22 cellular contexts compared by ENCODE assay signal in the genomic region with DNA sequence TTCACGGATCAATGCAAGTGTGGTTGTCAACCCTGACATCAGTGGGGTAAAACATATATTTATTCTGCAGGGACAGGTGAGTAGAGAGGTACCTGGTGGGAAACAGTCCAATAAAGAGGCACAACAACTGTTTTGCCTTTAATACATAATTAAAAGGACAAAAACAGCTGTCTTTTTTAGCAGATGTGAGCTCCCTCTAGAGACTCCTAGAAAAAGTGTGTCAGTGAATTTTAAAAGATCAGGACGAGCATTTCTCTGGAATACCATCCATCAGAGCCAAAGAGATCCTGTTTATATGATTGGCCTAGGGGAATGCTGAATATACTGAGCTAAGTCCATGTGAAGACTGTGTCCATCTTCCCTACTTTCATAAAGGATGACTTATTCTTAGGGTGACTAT. TPM values are rescaled to one million over a fixed set of nuclear protein-coding genes. Genes with fewer than 3 reads are reported as not detected.
DNase-seq lines count a peak whose midpoint lies in the region; ATAC-seq and TF ChIP-seq lines count a peak whose summit lies in the region.
"Had no signal": no experiment of that assay in that cellular context is flagged by ENCODE, and none has a peak within 500 bp of the region (broad histone marks: within the 10 kb centered on the region; RNA-seq: fewer than 3 reads in every experiment).

No MANE protein-coding gene starts in this region.

- no peak overlapping the region for H3K27ac ChIP-seq in H9 (ENCODE audit: insufficient read length, low read depth, low read length)
- H3K27ac ChIP-seq in Panc1 (ENCODE audit: low read length): no peak overlapping the region
- no peak overlapping the region for H3K27ac ChIP-seq in fibroblast of lung (ENCODE audit: insufficient read depth, low read length)
- H3K27ac ChIP-seq: PC-9 had no signal

- H2BK5ac ChIP-seq in H9 (ENCODE audit: insufficient read length, low read length): no peak overlapping the region

- no peak overlapping the region for H3T11ph ChIP-seq in H9 (ENCODE audit: low read length)

- H3K23me2 ChIP-seq in H9 (ENCODE audit: insufficient read length, low read depth, low read length, poor library complexity, severe bottlenecking): no peaks in the 10 kb centered on the region

- no peak overlapping the region for H3K27ac Mint-ChIP-seq in H9
- H3K27ac Mint-ChIP-seq: B cell; CD4-positive, alpha-beta T cell; IgD-negative memory B cell had no signal

- no peak overlapping the region for H3K14ac ChIP-seq in H9 (ENCODE audit: insufficient read depth, low read length)

- H3K4me3 Mint-ChIP-seq in H9: no peak overlapping the region
- H3K4me3 Mint-ChIP-seq: B cell; CD4-positive, alpha-beta T cell; IgD-negative memory B cell had no signal

- H4K20me1 ChIP-seq in H9 (ENCODE audit: control insufficient read depth, insufficient read depth, insufficient read length) (no peaks in the 10 kb centered on the region), fibroblast of lung (ENCODE audit: control insufficient read depth, extremely low read depth, insufficient read depth, low read length) (no peaks in the 10 kb centered on the region)

- H3K9ac ChIP-seq in H9 (ENCODE audit: extremely low read depth, insufficient read length, low read length) (no peak overlapping the region), fibroblast of lung (ENCODE audit: insufficient read depth, low read length) (no peak overlapping the region)

- H3K27me3 Mint-ChIP-seq in H9 (ENCODE audit: low read depth): no peaks in the 10 kb centered on the region
- H3K27me3 Mint-ChIP-seq: B cell, IgD-negative memory B cell had no signal

- H3K9me3 ChIP-seq in H9 (ENCODE audit: control insufficient read depth, low read depth, low read length): no peaks in the 10 kb centered on the region
- no peaks in the 10 kb centered on the region for H3K9me3 ChIP-seq in Panc1 (ENCODE audit: control insufficient read depth, insufficient read depth, low read depth, low read length)
- H3K9me3 ChIP-seq in fibroblast of lung (ENCODE audit: control insufficient read depth, insufficient read depth, low read depth, low read length): no peaks in the 10 kb centered on the region
- H3K9me3 ChIP-seq: Caco-2 had no signal

- POLR2A ChIA-PET in Panc1 (lab: Charles Lee): no interaction called here

- no peak overlapping the region for H3K56ac ChIP-seq in H9 (ENCODE audit: insufficient read length, low read depth, low read length)

- no peak overlapping the region for H2BK15ac ChIP-seq in H9 (ENCODE audit: low read depth, low read length)

- H2BK12ac ChIP-seq in H9 (ENCODE audit: insufficient read length, low read depth, low read length): no peak overlapping the region

- H2BK20ac ChIP-seq in H9 (ENCODE audit: low read depth, low read length, poor library complexity, severe bottlenecking): no peak overlapping the region

- no peak overlapping the region for H2AFZ ChIP-seq in H9 (ENCODE audit: low read length)
- H2AFZ ChIP-seq in fibroblast of lung (ENCODE audit: low read length): peak overlapping the region; percentile 45
- H2AFZ ChIP-seq: PC-9 had no signal

- H2AK5ac ChIP-seq in H9 (ENCODE audit: insufficient read length, low read length): no peak overlapping the region

- no peaks in the 10 kb centered on the region for H3K79me2 ChIP-seq in H9 (ENCODE audit: insufficient read depth, low read length)
- no peaks in the 10 kb centered on the region for H3K79me2 ChIP-seq in fibroblast of lung (ENCODE audit: control insufficient read depth, insufficient read depth, low read length)

- no peak overlapping the region for H3K4ac ChIP-seq in H9 (ENCODE audit: low read depth, low read length)

- H4K91ac ChIP-seq in H9 (ENCODE audit: insufficient read length, low read depth, low read length): no peak overlapping the region

- TF ChIP-seq CTCF in H9 (conservative IDR thresholded peaks at IDR 0.05) (peak; percentile 39; the same call in 2 of the 3 replicates), Panc1 (IDR thresholded peaks at IDR 0.05) (peak; percentile 13; the same call in 1 of the 2 replicates), fibroblast of lung (conservative IDR thresholded peaks at IDR 0.05 in 1 of 2, IDR thresholded peaks at IDR 0.05 in 1 of 2; ENCODE audit: low read depth in 1 of 2, low read length in 2 of 2) (peak in 1 of 2 donors; percentile 19)

- H3K4me1 ChIP-seq in H9 (ENCODE audit: insufficient read depth, low read length) (no peaks in the 10 kb centered on the region; the same call in 1 of the 2 replicates), Panc1 (ENCODE audit: control insufficient read depth, insufficient read depth, low read length) (no peaks in the 10 kb centered on the region), fibroblast of lung (ENCODE audit: control insufficient read depth, extremely low read depth, insufficient read depth, low read length) (no peaks in the 10 kb centered on the region)
- H3K4me1 ChIP-seq: Caco-2 had no signal

- H2BK120ac ChIP-seq in H9 (ENCODE audit: low read depth, low read length, poor library complexity, severe bottlenecking): no peak overlapping the region

- DNase-seq in H9 (no peak), Panc1 (ENCODE audit: low read depth, low spot score) (no peak), fibroblast of lung (ENCODE audit: low read depth in 2 of 2) (no peak), CD1c-positive myeloid dendritic cell (ENCODE audit: extremely low spot score) (no peak), NCI-H748 (lab: John Stamatoyannopoulos, UW; ENCODE audit: unreplicated experiment) (no peak)
- no peak for DNase-seq in stimulated activated naive CD4-positive, alpha-beta T cell treated with Interleukin-2 at 50 U/mL for 16 hours (lab: John Stamatoyannopoulos, UW)
- DNase-seq: ACHN; Caco-2; CD4-positive, alpha-beta T cell; HCEC 1CT; Karpas-422; MM.1S; NCI-H1092 treated with DMSO at 0.1 percent for 48 hours; NCI-H146; NCI-H2029 treated with DMSO at 0.1 percent for 48 hours; NCI-H2171; NCI-H446; NCI-H82; PC-9 had no signal

- WGBS in H9 (ENCODE audit: extremely low coverage, insufficient read length, low lambda C conversion rate): no CpG with 5 or more reads among the region's 2 CpGs

- H4K5ac ChIP-seq in H9 (ENCODE audit: insufficient read length, low read depth, low read length): no peak overlapping the region

- CTCF ChIA-PET in Panc1 (lab: Charles Lee): no interaction called here

- H3K18ac ChIP-seq in H9 (ENCODE audit: insufficient read length, low read depth, low read length): no peak overlapping the region

- no peaks in the 10 kb centered on the region for H3K36me3 ChIP-seq in Panc1 (ENCODE audit: control insufficient read depth, insufficient read depth, low read length)
- no peaks in the 10 kb centered on the region for H3K36me3 ChIP-seq in fibroblast of lung (ENCODE audit: control insufficient read depth, insufficient read depth, low read length)

- no peaks in the 10 kb centered on the region for H3K36me3 Mint-ChIP-seq in H9 (ENCODE audit: insufficient read depth in 1 of 3, low read depth in 3 of 3)
- H3K36me3 Mint-ChIP-seq: IgD-negative memory B cell had no signal

- no peak overlapping the region for H3K23ac ChIP-seq in H9 (ENCODE audit: insufficient read length, low read depth, low read length)

- H3K4me2 ChIP-seq in H9 (ENCODE audit: insufficient read depth, insufficient read length, low read length) (no peak overlapping the region), fibroblast of lung (ENCODE audit: extremely low read depth, insufficient read depth, low read length) (no peak overlapping the region)
- H3K4me2 ChIP-seq: PC-9 had no signal

- H3K4me3 ChIP-seq in Panc1 (ENCODE audit: low read depth in 2 of 2, low read length in 2 of 2) (no peak overlapping the region), fibroblast of lung (replicated peaks in 1 of 4; ENCODE audit: control extremely low read depth in 1 of 4, insufficient read depth in 1 of 4, low read depth in 3 of 4, low read length in 4 of 4) (no peak overlapping the region)
- H3K4me3 ChIP-seq: PC-9 had no signal

- BruUV-seq in Panc1 (replicated peaks; lab: Mats Ljungman, UMichigan): no TSS peak

- no peak for ATAC-seq in Panc1
- no peak for ATAC-seq in HG02885 (IDR thresholded peaks at IDR 0.05; ENCODE audit: poor library complexity, unreplicated experiment)

- H4K8ac ChIP-seq in H9 (replicated peaks; ENCODE audit: insufficient read length, low read depth, low read length): no peak overlapping the region

- H3K27me3 ChIP-seq in H9 (ENCODE audit: insufficient read depth, low read length): no peaks in the 10 kb centered on the region
- no peaks in the 10 kb centered on the region for H3K27me3 ChIP-seq in Panc1 (ENCODE audit: control insufficient read depth, insufficient read depth, low read length)
- H3K27me3 ChIP-seq in fibroblast of lung (ENCODE audit: control insufficient read depth, insufficient read depth, low read length): no peaks in the 10 kb centered on the region

- no peaks in the 10 kb centered on the region for H3K79me1 ChIP-seq in H9 (ENCODE audit: insufficient read depth, low read depth, low read length, poor library complexity, severe bottlenecking)

- H3K4me1 Mint-ChIP-seq in H9: peaks cover 15 to 19% of the 10 kb centered on the region in 2 experiments
- H3K4me1 Mint-ChIP-seq: B cell, IgD-negative memory B cell had no signal

- no peaks in the 10 kb centered on the region for H3K9me3 Mint-ChIP-seq in H9
- H3K9me3 Mint-ChIP-seq: CD4-positive, alpha-beta T cell; IgD-negative memory B cell had no signal

- in situ Hi-C loops in Panc1 (cut with HindIII; ENCODE audit: low pct_unique_long_range_greater_than_20kb, low sequenced_read_pairs): no loop called here

- intact Hi-C loops in Panc1 (cut with micrococcal nuclease; ENCODE audit: unreplicated experiment): no loop called here

RNA-seq across cellular contexts. Expression of a gene that starts 58.3 kb away (rescaled TPM):
- total RNA-seq in H9 (2021) (3.4 and 3.6 TPM in 2 replicates), Panc1 (2021; ENCODE audit: unreplicated experiment) (6.0 TPM), fibroblast of lung (2.3 and 4.6 TPM in 2 replicates)
- 4.5 TPM for polyA plus RNA-seq in Panc1 (2012; ENCODE audit: insufficient read length)
- polyA plus RNA-seq in fibroblast of lung: 1.3 and 1.5 TPM in 2 replicates
- polyA plus RNA-seq in fibroblast of lung (2012): 1.1 and 1.2 TPM in 2 replicates
- polyA minus RNA-seq in fibroblast of lung (ENCODE audit: low replicate concordance): 3.0 TPM in 1 of 2 replicates, not detected in the other
- polyA plus RNA-seq: IgD-negative memory B cell had no signal
